ENCODE assay signal across 1 cellular context in the genomic region with DNA sequence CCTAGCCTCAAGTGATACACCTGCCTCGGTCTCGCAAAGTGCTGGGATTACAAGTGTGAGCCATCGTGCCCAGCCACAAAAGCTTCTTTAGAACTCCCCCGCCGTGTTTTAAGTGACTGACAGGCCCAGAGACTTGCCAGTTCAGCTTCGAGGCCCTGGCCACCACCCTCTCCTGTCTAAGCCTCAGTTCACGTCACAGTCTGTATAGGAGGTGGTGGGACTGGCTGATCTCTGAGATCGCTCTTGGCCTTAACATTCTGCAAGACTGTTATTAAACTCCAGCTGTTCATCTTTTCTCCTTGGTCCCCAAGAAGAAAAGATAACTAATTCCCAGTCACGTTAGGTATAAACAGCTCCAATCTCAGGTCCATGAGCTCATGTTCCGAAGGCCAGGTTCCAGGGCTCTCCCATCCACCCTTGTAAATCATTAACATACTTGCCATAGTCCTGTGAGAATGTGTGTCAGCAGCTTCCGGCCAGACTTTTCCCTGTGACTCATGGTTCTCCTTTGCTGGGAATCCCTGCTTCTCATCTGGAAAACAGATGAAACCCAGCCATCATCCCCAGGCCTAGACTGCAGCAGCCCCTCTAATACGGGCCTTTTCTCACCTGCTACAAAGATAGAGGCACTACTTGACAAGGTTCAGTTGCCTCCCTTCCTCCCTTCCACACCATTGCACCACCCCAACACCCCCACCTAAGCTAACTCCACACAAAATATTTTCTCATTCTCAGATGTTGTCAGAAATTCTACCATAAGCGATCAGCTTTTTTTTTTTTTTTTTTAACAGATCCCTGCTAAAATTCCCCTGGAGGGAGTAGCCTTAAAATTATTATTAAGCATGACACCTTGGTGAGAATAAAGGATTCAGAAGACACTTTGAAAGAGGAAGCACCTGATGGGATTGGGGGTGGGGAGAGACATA.
TF ChIP-seq lines count a peak whose summit lies in the region.

No MANE protein-coding gene starts in this region.

TF ChIP-seq in A549, 52 proteins besides CTCF, POLR2A, EP300 and RAD21:
- no peak for TF ChIP-seq ESRRA (IDR thresholded peaks at IDR 0.05; ENCODE audit: borderline replicate concordance, low read length)
- peak; percentile 55; the same call in 1 of the 2 replicates for TF ChIP-seq GATA3 (IDR thresholded peaks at IDR 0.05; ENCODE audit: borderline replicate concordance)
- no peak for TF ChIP-seq HDAC2 (IDR thresholded peaks at IDR 0.05)
- TF ChIP-seq, protein P1, sequence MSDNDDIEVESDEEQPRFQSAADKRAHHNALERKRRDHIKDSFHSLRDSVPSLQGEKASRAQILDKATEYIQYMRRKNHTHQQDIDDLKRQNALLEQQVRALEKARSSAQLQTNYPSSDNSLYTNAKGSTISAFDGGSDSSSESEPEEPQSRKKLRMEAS (IDR thresholded peaks at IDR 0.05), result peak; percentile 75
- peak in 1 of 2 experiments; percentile 40; a peak in 1 of 5 replicates for TF ChIP-seq JUN (IDR thresholded peaks at IDR 0.05)
- TF ChIP-seq JUNB (IDR thresholded peaks at IDR 0.05), result peak; percentile 41
- TF ChIP-seq HEYL (CRISPR knock-in tag; IDR thresholded peaks at IDR 0.05), result peak; percentile 8; the same call in 1 of the 2 replicates
- peak; percentile 19; the same call in 1 of the 2 replicates for TF ChIP-seq HOXB5 (CRISPR knock-in tag; IDR thresholded peaks at IDR 0.05)
- TF ChIP-seq HOXA7 (CRISPR knock-in tag; IDR thresholded peaks at IDR 0.05), result no peak
- TF ChIP-seq, protein P2, sequence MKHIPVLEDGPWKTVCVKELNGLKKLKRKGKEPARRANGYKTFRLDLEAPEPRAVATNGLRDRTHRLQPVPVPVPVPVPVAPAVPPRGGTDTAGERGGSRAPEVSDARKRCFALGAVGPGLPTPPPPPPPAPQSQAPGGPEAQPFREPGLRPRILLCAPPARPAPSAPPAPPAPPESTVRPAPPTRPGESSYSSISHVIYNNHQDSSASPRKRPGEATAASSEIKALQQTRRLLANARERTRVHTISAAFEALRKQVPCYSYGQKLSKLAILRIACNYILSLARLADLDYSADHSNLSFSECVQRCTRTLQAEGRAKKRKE (CRISPR knock-in tag; IDR thresholded peaks at IDR 0.05; ENCODE audit: low read depth), result peak; percentile 47; the same call in 1 of the 2 replicates
- TF ChIP-seq, protein P3, sequence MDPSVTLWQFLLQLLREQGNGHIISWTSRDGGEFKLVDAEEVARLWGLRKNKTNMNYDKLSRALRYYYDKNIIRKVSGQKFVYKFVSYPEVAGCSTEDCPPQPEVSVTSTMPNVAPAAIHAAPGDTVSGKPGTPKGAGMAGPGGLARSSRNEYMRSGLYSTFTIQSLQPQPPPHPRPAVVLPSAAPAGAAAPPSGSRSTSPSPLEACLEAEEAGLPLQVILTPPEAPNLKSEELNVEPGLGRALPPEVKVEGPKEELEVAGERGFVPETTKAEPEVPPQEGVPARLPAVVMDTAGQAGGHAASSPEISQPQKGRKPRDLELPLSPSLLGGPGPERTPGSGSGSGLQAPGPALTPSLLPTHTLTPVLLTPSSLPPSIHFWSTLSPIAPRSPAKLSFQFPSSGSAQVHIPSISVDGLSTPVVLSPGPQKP (IDR thresholded peaks at IDR 0.05; ENCODE audit: low read depth, low read length), result no peak
- TF ChIP-seq FOSB (CRISPR knock-in tag; IDR thresholded peaks at IDR 0.05), result 0 out of 2 replicates have a peak, but pooled peaks have one; percentile 46
- TF ChIP-seq FOSL2 (IDR thresholded peaks at IDR 0.05), result peak; percentile 64
- peak; percentile 91 for TF ChIP-seq FOSL2 (CRISPR knock-in tag; IDR thresholded peaks at IDR 0.05)
- TF ChIP-seq MAFK (IDR thresholded peaks at IDR 0.05; ENCODE audit: partially characterized antibody), result peak; percentile 9
